In the genomic region with DNA sequence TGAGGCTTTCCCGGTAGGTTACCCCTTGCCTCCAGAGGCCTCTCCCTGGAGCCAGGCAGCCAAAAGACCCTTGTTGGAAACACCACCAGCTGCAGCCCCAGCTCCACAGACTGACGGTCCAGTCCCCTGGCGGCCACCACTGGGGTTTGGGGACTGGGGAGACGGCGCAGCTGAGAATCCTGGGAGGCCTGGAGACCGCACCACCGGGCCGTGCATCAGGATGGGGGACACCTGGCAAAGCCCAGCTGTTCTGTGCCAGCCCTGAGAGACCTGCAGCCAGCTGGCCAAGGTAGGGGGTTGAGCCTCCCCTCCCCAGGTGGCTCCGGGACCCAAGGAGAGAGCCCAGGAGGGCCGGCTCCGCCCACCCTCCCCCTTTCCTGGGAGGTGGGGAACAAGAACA, we compare ENCODE assay signal across 17 cellular contexts. TPM values are rescaled to one million over a fixed set of nuclear protein-coding genes. Genes with fewer than 3 reads are reported as not detected.
A peak's percentile ranks its signal among the peaks of the same experiment; 100 is the strongest.
DNase-seq lines count a peak whose midpoint lies in the region; ATAC-seq and TF ChIP-seq lines count a peak whose summit lies in the region.
"Had no signal": no experiment of that assay in that cellular context is flagged by ENCODE, and none has a peak within 500 bp of the region (broad histone marks: within the 10 kb centered on the region; RNA-seq: fewer than 3 reads in every experiment).

No MANE protein-coding gene starts in this region.

- H3K9ac ChIP-seq in BLaER1 treated with 17β-estradiol and CSF1 and Interleukin-3, amounts not matched to agents 10 nM and 100 nM: peak overlapping the region in 4 of 11 experiments; percentile 1 to 44 (median 16); a peak in 3 of 22 replicates
- no peak overlapping the region for H3K9ac ChIP-seq in HCT116 (ENCODE audit: low read length)
- H3K9ac ChIP-seq: GM23248 had no signal

- POLR2A ChIA-PET in HCT116 (lab: Charles Lee): interaction anchor here (1.1 kb wide), 1 partner anchor 91 kb away, joined by 3 read pairs; a partner anchor contains a TSS

- TF ChIP-seq RAD21 in HCT116 (IDR thresholded peaks at IDR 0.05; ENCODE audit: low read depth): no peak

- TF ChIP-seq CTCF in HCT116 (IDR thresholded peaks at IDR 0.05 in 2 of 3, conservative IDR thresholded peaks at IDR 0.05 in 1 of 3; ENCODE audit: borderline replicate concordance in 1 of 3, insufficient read depth in 1 of 3, low read depth in 2 of 3, low read length in 2 of 3) (no peak), WERI-Rb-1 (IDR thresholded peaks at IDR 0.05; ENCODE audit: low read depth, low read length) (no peak), GM13977 (IDR thresholded peaks at IDR 0.05; ENCODE audit: extremely low read depth, insufficient read depth, missing control alignments) (no peak)

- DNase-seq in HCT116 (ENCODE audit: low read depth, low spot score) (no peak), WERI-Rb-1 (no peak), NCI-H1930 (lab: John Stamatoyannopoulos, UW) (no peak), GM13977 (ENCODE audit: low spot score) (no peak)
- DNase-seq: ACHN, COR-L47, DMS 273 treated with DMSO at 0.1 percent for 48 hours, DMS53, DND-41, KG1 had no signal

- no peaks in the 10 kb centered on the region for H3K9me3 ChIP-seq in BLaER1 treated with 17β-estradiol and CSF1 and Interleukin-3, amounts not matched to agents 10 nM and 100 nM (replicated peaks in 1 of 11)
- H3K9me3 ChIP-seq in HCT116 (ENCODE audit: control insufficient read depth in 1 of 2, insufficient read depth in 1 of 2, low read depth in 1 of 2, low read length in 2 of 2) (no peaks in the 10 kb centered on the region), WERI-Rb-1 (ENCODE audit: severe bottlenecking) (no peaks in the 10 kb centered on the region)
- H3K9me3 ChIP-seq: BE2C, HAP-1 had no signal

- H3K4me3 ChIP-seq in BLaER1 treated with 17β-estradiol and CSF1 and Interleukin-3, amounts not matched to agents 10 nM and 100 nM: no peak overlapping the region
- no peak overlapping the region for H3K4me3 ChIP-seq in HCT116 (replicated peaks in 1 of 2; ENCODE audit: low read depth in 1 of 2, low read length in 2 of 2)
- no peak overlapping the region for H3K4me3 ChIP-seq in WERI-Rb-1 (ENCODE audit: low read depth, low read length)
- H3K4me3 ChIP-seq: GM12878, GM23248, HAP-1 had no signal

- no peak for ATAC-seq in HCT116
- ATAC-seq in GM18498 (IDR thresholded peaks at IDR 0.05; ENCODE audit: unreplicated experiment): no peak
- ATAC-seq: CD8-positive, alpha-beta T cell; GM12878 had no signal

- peak overlapping the region in 9 of 11 experiments; percentile 24 to 83 (median 62); a peak in 16 of 22 replicates for H3K4me2 ChIP-seq in BLaER1 treated with 17β-estradiol and CSF1 and Interleukin-3, amounts not matched to agents 10 nM and 100 nM
- H3K4me2 ChIP-seq in HCT116 (ENCODE audit: low read length): no peak overlapping the region

- RAD21 ChIA-PET in HCT116 (lab: Charles Lee; ENCODE audit: low non-redundant PET in 1 of 2, low total read pairs in 2 of 2, uncharacterized antibody in 2 of 2, unreplicated experiment in 2 of 2): no interaction called here

- peaks cover 0 to 30% (median 12%) of the 10 kb centered on the region in 11 experiments; a peak in 12 of 22 replicates for H3K27me3 ChIP-seq in BLaER1 treated with 17β-estradiol and CSF1 and Interleukin-3, amounts not matched to agents 10 nM and 100 nM
- H3K27me3 ChIP-seq in HCT116 (ENCODE audit: insufficient read depth, low read length) (no peaks in the 10 kb centered on the region), WERI-Rb-1 (ENCODE audit: insufficient read depth, low read depth, severe bottlenecking) (no peaks in the 10 kb centered on the region)
- H3K27me3 ChIP-seq: BE2C had no signal

- H3K9me2 ChIP-seq in HCT116 (ENCODE audit: insufficient read depth): no peaks in the 10 kb centered on the region

- H3K79me2 ChIP-seq in HCT116 (ENCODE audit: insufficient read depth, low read length): no peaks in the 10 kb centered on the region; the same call in 1 of the 2 replicates

- H3K27ac ChIP-seq in BLaER1 treated with 17β-estradiol and CSF1 and Interleukin-3, amounts not matched to agents 10 nM and 100 nM: peak overlapping the region in 2 of 11 experiments; percentile 15 to 25; a peak in 1 of 22 replicates
- H3K27ac ChIP-seq in HCT116 (ENCODE audit: low read depth, low read length) (no peak overlapping the region), WERI-Rb-1 (peak overlapping the region; percentile 78)
- H3K27ac ChIP-seq: GM23248 had no signal

- peaks cover 0 to 9% (median 0%) of the 10 kb centered on the region in 11 experiments; a peak in 2 of 22 replicates for H4K20me1 ChIP-seq in BLaER1 treated with 17β-estradiol and CSF1 and Interleukin-3, amounts not matched to agents 10 nM and 100 nM
- H4K20me1 ChIP-seq in HCT116 (ENCODE audit: insufficient read depth): no peaks in the 10 kb centered on the region

- H3K4me1 ChIP-seq in BLaER1 treated with 17β-estradiol and CSF1 and Interleukin-3, amounts not matched to agents 10 nM and 100 nM: peaks cover 14 to 74% (median 68%) of the 10 kb centered on the region in 10 experiments
- peaks cover 18 to 25% of the 10 kb centered on the region in 2 experiments; a peak in 3 of 4 replicates for H3K4me1 ChIP-seq in HCT116 (ENCODE audit: control insufficient read depth in 1 of 2, insufficient read depth in 2 of 2, low read length in 2 of 2)
- H3K4me1 ChIP-seq: HAP-1 had no signal

- no peak overlapping the region for H2AFZ ChIP-seq in HCT116 (ENCODE audit: low read depth, low read length, poor library complexity, severe bottlenecking)
- H2AFZ ChIP-seq: GM23248 had no signal

- BruUV-seq in HCT116 (replicated peaks; lab: Mats Ljungman, UMichigan): no TSS peak

- CTCF ChIA-PET in HCT116 (lab: Charles Lee): no interaction called here

- intact Hi-C loops in HCT116 (cut with micrococcal nuclease): no loop called here

- no peaks in the 10 kb centered on the region for H3K36me3 ChIP-seq in BLaER1 treated with 17β-estradiol and CSF1 and Interleukin-3, amounts not matched to agents 10 nM and 100 nM
- H3K36me3 ChIP-seq in HCT116 (ENCODE audit: control insufficient read depth in 1 of 2, insufficient read depth in 2 of 2, low read length in 2 of 2): no peaks in the 10 kb centered on the region
- H3K36me3 ChIP-seq in WERI-Rb-1: no peaks in the 10 kb centered on the region
- H3K36me3 ChIP-seq: BE2C, HAP-1 had no signal

- no peak for TF ChIP-seq POLR2A in HCT116 (IDR thresholded peaks at IDR 0.05; ENCODE audit: borderline replicate concordance, extremely low read depth, insufficient read depth, insufficient read length)

- in situ Hi-C loops in GM13977 (cut with MboI; ENCODE audit: low pct_unique_long_range_greater_than_20kb, low sequenced_read_pairs, unreplicated experiment): no loop called here

TF ChIP-seq in HCT116, 20 proteins besides CTCF, POLR2A, EP300 and RAD21:
- TF ChIP-seq POLR2AphosphoS5 (IDR thresholded peaks at IDR 0.05; ENCODE audit: low read depth, low read length): peak; percentile 11; the same call in 1 of the 2 replicates
- TF ChIP-seq, protein P1, sequence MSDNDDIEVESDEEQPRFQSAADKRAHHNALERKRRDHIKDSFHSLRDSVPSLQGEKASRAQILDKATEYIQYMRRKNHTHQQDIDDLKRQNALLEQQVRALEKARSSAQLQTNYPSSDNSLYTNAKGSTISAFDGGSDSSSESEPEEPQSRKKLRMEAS (IDR thresholded peaks at IDR 0.05): no peak
TF ChIP-seq in HCT116: peak in this region for 1.

RNA-seq across cellular contexts. Expression of a gene that starts 8.3 kb away (rescaled TPM):
- total RNA-seq in HCT116 (2021; ENCODE audit: unreplicated experiment): 109 TPM
- polyA plus RNA-seq in HCT116 (2012): 75.0 and 96.2 TPM in 2 replicates
